In genomic region chr7:112789824-112790650, GRCh38 we compare ENCODE assay signal across 8 cellular contexts. TPM values are rescaled to one million over a fixed set of nuclear protein-coding genes. Genes with fewer than 3 reads are reported as not detected.
DNase-seq lines count a peak whose midpoint lies in the region; ATAC-seq and TF ChIP-seq lines count a peak whose summit lies in the region.

TMEM168 (minus strand) TSS chr7:112790393; CDS start chr7:112784825, 5,568 bp downstream.

- H4K20me1 ChIP-seq in hepatocyte (ENCODE audit: insufficient read depth, poor library complexity, severe bottlenecking), result no peaks in the 10 kb centered on the region

- H3K36me3 ChIP-seq in hepatocyte (replicated peaks; ENCODE audit: insufficient read depth, low read depth) (no peaks in the 10 kb centered on the region), aorta (ENCODE audit: control insufficient read depth in 1 of 2, insufficient read depth in 2 of 2, low read length in 1 of 2) (no peaks in the 10 kb centered on the region)

- H3K27me3 ChIP-seq in hepatocyte (no peaks in the 10 kb centered on the region), aorta (ENCODE audit: control insufficient read depth in 1 of 2, insufficient read depth in 2 of 2, low read length in 1 of 2) (no peaks in the 10 kb centered on the region)

- peak; percentile 56 to 74 for DNase-seq in NCI-H1930 (lab: John Stamatoyannopoulos, UW)
- peak; percentile 87 for DNase-seq in T-helper 9 cell
- peak; percentile 63 for DNase-seq in astrocyte of the cerebellum (ENCODE audit: low read depth)
- peak; percentile 88 for DNase-seq in hepatocyte (ENCODE audit: low spot score)
- peak; percentile 50 for DNase-seq in renal cortical epithelial cell (ENCODE audit: low read depth)
- DNase-seq in aorta, result peak; percentile 84 to 95

- H3K4me3 ChIP-seq in astrocyte of the cerebellum (ENCODE audit: low read depth, low read length), result peak within 1 kb of the TSS; percentile 72
- H3K4me3 ChIP-seq in hepatocyte, result peak within 1 kb of the TSS; percentile 64
- H3K4me3 ChIP-seq in aorta (ENCODE audit: low read length in 2 of 2), result peak within 1 kb of the TSS; percentile 65 to 79

- H2AFZ ChIP-seq in hepatocyte, result peak within 1 kb of the TSS; percentile 84

- intact Hi-C loops in aorta (cut with DNase I), result loop anchor here in 1 of 2 donors (5.0 kb wide), 1 partner anchor 152 kb away; no protein-coding TSS in a partner anchor

- in situ Hi-C loops in astrocyte of the cerebellum (cut with HindIII; ENCODE audit: low sequenced_read_pairs), result no loop called here

- H3K4me1 ChIP-seq in hepatocyte (ENCODE audit: insufficient read depth) (peaks cover 13% of the 10 kb centered on the region), aorta (ENCODE audit: control insufficient read depth in 1 of 2, insufficient read depth in 2 of 2, low read length in 2 of 2) (peaks cover 4 to 7% of the 10 kb centered on the region in 2 donors)

- WGBS in hepatocyte (ENCODE audit: low lambda C conversion rate, missing lambda C conversion rate), result 2% methylated on average over 60 of the region's 68 CpGs
- 0 to 1% methylated on average over 65 to 68 of the region's 68 CpGs for WGBS in aorta, 2 donors

- TF ChIP-seq CTCF in astrocyte of the cerebellum (IDR thresholded peaks at IDR 0.05; ENCODE audit: low read depth, low read length, missing control alignments), result no peak
- no peak for TF ChIP-seq CTCF in hepatocyte (IDR thresholded peaks at IDR 0.05; ENCODE audit: poor library complexity)

- peak within 1 kb of the TSS; percentile 80 for H3K4me2 ChIP-seq in hepatocyte

- peaks cover 38% of the 10 kb centered on the region for H3K79me2 ChIP-seq in hepatocyte

- H3K9me3 ChIP-seq in hepatocyte (ENCODE audit: low read depth) (no peaks in the 10 kb centered on the region), aorta (ENCODE audit: control insufficient read depth, low read length) (no peaks in the 10 kb centered on the region)

- ATAC-seq in GM18502 (IDR thresholded peaks at IDR 0.05; ENCODE audit: poor library complexity, unreplicated experiment) (peak; percentile 90), HG02885 (IDR thresholded peaks at IDR 0.05; ENCODE audit: poor library complexity, unreplicated experiment) (peak; percentile 83), aorta (ENCODE audit: low FRiP score) (peak; percentile 94)

- no peaks in the 10 kb centered on the region for H3K9me2 ChIP-seq in hepatocyte (replicated peaks; ENCODE audit: insufficient read depth)

- peak within 1 kb of the TSS; percentile 94 for H3K27ac ChIP-seq in hepatocyte
- peak within 1 kb of the TSS in 1 of 2 donors; percentile 35 for H3K27ac ChIP-seq in aorta (ENCODE audit: low read depth in 1 of 2, low read length in 2 of 2)

RNA-seq across cellular contexts. Expression of gene TMEM168, which starts in this region (rescaled TPM):
- total RNA-seq in hepatocyte (22.1 and 25.3 TPM in 2 replicates), renal cortical epithelial cell (18.2 and 42.2 TPM in 2 replicates), aorta (10 to 100 TPM; 23.2 to 32.8 TPM)
- polyA plus RNA-seq in hepatocyte (13.7 and 18.3 TPM in 2 replicates), aorta (10 to 100 TPM in 1 of 2 donors, 1 to 10 TPM in 1; 5.0 to 12.7 TPM)
